ENCODE assay signal across 22 cellular contexts in genomic region chr22:46175631-46176030, GRCh38. TPM values are rescaled to one million over a fixed set of nuclear protein-coding genes. Genes with fewer than 3 reads are reported as not detected.
DNase-seq lines count a peak whose midpoint lies in the region; ATAC-seq and TF ChIP-seq lines count a peak whose summit lies in the region.
"Had no signal": no experiment of that assay in that cellular context is flagged by ENCODE, and none has a peak within 500 bp of the region (broad histone marks: within the 10 kb centered on the region; RNA-seq: fewer than 3 reads in every experiment).

No MANE protein-coding gene starts in this region.

- peaks cover 17% of the 10 kb centered on the region for H3K9me3 ChIP-seq in mucosa of descending colon
- peaks cover 11 to 19% of the 10 kb centered on the region in 2 donors for H3K9me3 ChIP-seq in left lung

- H3K27ac Mint-ChIP-seq in activated naive CD4-positive, alpha-beta T cell treated with anti-CD3 and anti-CD28 coated beads for 36 hours = no peak overlapping the region
- no peak overlapping the region for H3K27ac Mint-ChIP-seq in type B pancreatic cell
- H3K27ac Mint-ChIP-seq: activated CD8-positive, alpha-beta memory T cell treated with anti-CD3 and anti-CD28 coated beads, Interleukin-2, amount 10 ng/mL, durations not matched to agents 7 days and 5 days; activated T-helper 2 cell treated with anti-CD3 and anti-CD28 coated beads, Interferon-gamma antibody, Interleukin-2, Interleukin-4, amounts not matched to agents 10 μg/mL and 5 μg/mL and 100 μg/mL, durations not matched to agents 14 hours and 24 hours and 36 hours; T-helper 2 cell treated with Interferon-gamma antibody and Interleukin-4, amounts not matched to agents 5 μg/mL and 100 μg/mL, for 36 hours had no signal

- H3K27ac ChIP-seq in epithelial cell of prostate (peak overlapping the region; percentile 45), left lung (no peak overlapping the region)
- H3K27ac ChIP-seq: BLaER1 treated with 17β-estradiol and CSF1 and Interleukin-3, amounts not matched to agents 10 nM and 100 nM; neutrophil; tibial nerve had no signal

- CTCF ChIA-PET in activated naive CD4-positive, alpha-beta T cell treated with anti-CD3 and anti-CD28 coated beads for 36 hours (lab: Charles Lee) = no interaction called here

- intact Hi-C loops in mucosa of descending colon (cut with DNase I, micrococcal nuclease) (no loop called here), left lung (cut with DNase I) (no loop called here)
- intact Hi-C loops in activated naive CD4-positive, alpha-beta T cell treated with anti-CD3 and anti-CD28 coated beads for 36 hours (cut with micrococcal nuclease) = no loop called here

- H3K36me3 Mint-ChIP-seq in activated naive CD4-positive, alpha-beta T cell treated with anti-CD3 and anti-CD28 coated beads for 36 hours (ENCODE audit: low read depth) = peaks cover 28% of the 10 kb centered on the region
- peaks cover 30% of the 10 kb centered on the region for H3K36me3 Mint-ChIP-seq in type B pancreatic cell

- peak; percentile 81 for DNase-seq in AG10803 (ENCODE audit: low read depth)
- peak; percentile 70 for DNase-seq in LHCN-M2 (ENCODE audit: low read depth)
- DNase-seq in epithelial cell of prostate (ENCODE audit: low read depth, low spot score) = no peak
- no peak for DNase-seq in mucosa of descending colon
- DNase-seq in activated naive CD4-positive, alpha-beta T cell treated with anti-CD3 and anti-CD28 coated beads for 36 hours = no peak
- DNase-seq in left lung = no peak
- DNase-seq in type B pancreatic cell (ENCODE audit: extremely low spot score, unreplicated experiment) = no peak
- DNase-seq in NOMO-1 treated with DMSO at 0.1 percent for 48 hours (lab: John Stamatoyannopoulos, UW; ENCODE audit: unreplicated experiment) = no peak
- DNase-seq: activated CD8-positive, alpha-beta memory T cell treated with anti-CD3 and anti-CD28 coated beads, Interleukin-2, amount 10 ng/mL, durations not matched to agents 7 days and 5 days; Kasumi-1; NCI-H1436 treated with DMSO at 0.1 percent for 48 hours; NCI-H2171 treated with DMSO at 0.1 percent for 48 hours; NCI-H748 treated with DMSO at 0.1 percent for 48 hours; OCI-M1; right cardiac atrium; stimulated activated naive CD4-positive, alpha-beta T cell had no signal

- no peaks in the 10 kb centered on the region for H3K27me3 Mint-ChIP-seq in activated naive CD4-positive, alpha-beta T cell treated with anti-CD3 and anti-CD28 coated beads for 36 hours (ENCODE audit: low read depth)
- no peaks in the 10 kb centered on the region for H3K27me3 Mint-ChIP-seq in type B pancreatic cell
- H3K27me3 Mint-ChIP-seq: activated CD8-positive, alpha-beta memory T cell treated with anti-CD3 and anti-CD28 coated beads, Interleukin-2, amount 10 ng/mL, durations not matched to agents 7 days and 5 days had no signal

- no peak for TF ChIP-seq CTCF in AG10803 (conservative IDR thresholded peaks at IDR 0.05; ENCODE audit: low read length)
- TF ChIP-seq CTCF in mucosa of descending colon (IDR thresholded peaks at IDR 0.05) = no peak
- TF ChIP-seq CTCF in left lung (IDR thresholded peaks at IDR 0.05) = no peak
- TF ChIP-seq CTCF in type B pancreatic cell (conservative IDR thresholded peaks at IDR 0.05) = no peak

- H3K36me3 ChIP-seq in mucosa of descending colon (ENCODE audit: low read depth) = no peaks in the 10 kb centered on the region
- peaks cover 0 to 24% of the 10 kb centered on the region in 2 donors for H3K36me3 ChIP-seq in left lung
- H3K36me3 ChIP-seq: neutrophil had no signal

- H3K4me1 Mint-ChIP-seq in activated naive CD4-positive, alpha-beta T cell treated with anti-CD3 and anti-CD28 coated beads for 36 hours (ENCODE audit: low read depth) = peaks cover 19% of the 10 kb centered on the region
- H3K4me1 Mint-ChIP-seq in type B pancreatic cell (ENCODE audit: unreplicated experiment) = no peaks in the 10 kb centered on the region

- H3K9me3 Mint-ChIP-seq in activated naive CD4-positive, alpha-beta T cell treated with anti-CD3 and anti-CD28 coated beads for 36 hours = peaks cover 21% of the 10 kb centered on the region
- H3K9me3 Mint-ChIP-seq in type B pancreatic cell = peaks cover 19% of the 10 kb centered on the region

- no peaks in the 10 kb centered on the region for H3K27me3 ChIP-seq in left lung
- H3K27me3 ChIP-seq: BLaER1 treated with 17β-estradiol and CSF1 and Interleukin-3, amounts not matched to agents 10 nM and 100 nM; neutrophil; tibial nerve had no signal

- peaks cover 22% of the 10 kb centered on the region for H3K4me1 ChIP-seq in mucosa of descending colon (ENCODE audit: low read depth)
- H3K4me1 ChIP-seq in left lung = peaks cover 6 to 9% of the 10 kb centered on the region in 2 donors

- no peak overlapping the region for H3K4me3 Mint-ChIP-seq in activated naive CD4-positive, alpha-beta T cell treated with anti-CD3 and anti-CD28 coated beads for 36 hours
- no peak overlapping the region for H3K4me3 Mint-ChIP-seq in type B pancreatic cell
- H3K4me3 Mint-ChIP-seq: activated CD8-positive, alpha-beta memory T cell treated with anti-CD3 and anti-CD28 coated beads, Interleukin-2, amount 10 ng/mL, durations not matched to agents 7 days and 5 days; T-helper 2 cell treated with Interferon-gamma antibody and Interleukin-4, amounts not matched to agents 5 μg/mL and 100 μg/mL, for 36 hours had no signal

- ATAC-seq in mucosa of descending colon = peak; percentile 24
- no peak for ATAC-seq in left lung
- ATAC-seq: activated CD8-positive, alpha-beta memory T cell treated with anti-CD3 and anti-CD28 coated beads, Interleukin-2, amount 10 ng/mL, durations not matched to agents 7 days and 5 days; GM12878; right cardiac atrium had no signal

- H3K4me3 ChIP-seq in AG10803 (ENCODE audit: low read length) = no peak overlapping the region
- H3K4me3 ChIP-seq in mucosa of descending colon = no peak overlapping the region
- H3K4me3 ChIP-seq in left lung = no peak overlapping the region
- H3K4me3 ChIP-seq: BLaER1 treated with 17β-estradiol and CSF1 and Interleukin-3, amounts not matched to agents 10 nM and 100 nM; GM12878; tibial nerve had no signal

RNA-seq across cellular contexts. Expression of gene PPARA, which starts 25.3 kb away (rescaled TPM):
- total RNA-seq in LHCN-M2 (2014; rRNA removed) (6.3 and 9.1 TPM in 2 replicates), mucosa of descending colon (10 to 100 TPM; 57.9 to 81.4 (median 58.5) TPM), left lung (10 to 100 TPM; 19.4 to 22.3 TPM), type B pancreatic cell (ENCODE audit: low replicate concordance) (22.7 and 22.9 TPM in 2 replicates)
- 6.6 TPM for polyA plus RNA-seq in LHCN-M2 (2012)
- 1 to 10 TPM; 4.9 to 6.5 TPM for total RNA-seq in activated naive CD4-positive, alpha-beta T cell treated with anti-CD3 and anti-CD28 coated beads for 36 hours

Comparison
In these comparisons a context has a peak if more than half of its experiments do, and no peak if none do; other contexts are left out.
1. DNase-seq: peak in AG10803 (single experiment) and LHCN-M2 (single experiment); none in epithelial cell of prostate (single experiment), mucosa of descending colon (0 of 3), activated naive CD4-positive, alpha-beta T cell treated with anti-CD3 and anti-CD28 coated beads for 36 hours (single experiment), left lung (0 of 2), type B pancreatic cell (single experiment) and NOMO-1 treated with DMSO at 0.1 percent for 48 hours (single experiment).